ENCODE assay signal across 1 cellular context in the genomic region with DNA sequence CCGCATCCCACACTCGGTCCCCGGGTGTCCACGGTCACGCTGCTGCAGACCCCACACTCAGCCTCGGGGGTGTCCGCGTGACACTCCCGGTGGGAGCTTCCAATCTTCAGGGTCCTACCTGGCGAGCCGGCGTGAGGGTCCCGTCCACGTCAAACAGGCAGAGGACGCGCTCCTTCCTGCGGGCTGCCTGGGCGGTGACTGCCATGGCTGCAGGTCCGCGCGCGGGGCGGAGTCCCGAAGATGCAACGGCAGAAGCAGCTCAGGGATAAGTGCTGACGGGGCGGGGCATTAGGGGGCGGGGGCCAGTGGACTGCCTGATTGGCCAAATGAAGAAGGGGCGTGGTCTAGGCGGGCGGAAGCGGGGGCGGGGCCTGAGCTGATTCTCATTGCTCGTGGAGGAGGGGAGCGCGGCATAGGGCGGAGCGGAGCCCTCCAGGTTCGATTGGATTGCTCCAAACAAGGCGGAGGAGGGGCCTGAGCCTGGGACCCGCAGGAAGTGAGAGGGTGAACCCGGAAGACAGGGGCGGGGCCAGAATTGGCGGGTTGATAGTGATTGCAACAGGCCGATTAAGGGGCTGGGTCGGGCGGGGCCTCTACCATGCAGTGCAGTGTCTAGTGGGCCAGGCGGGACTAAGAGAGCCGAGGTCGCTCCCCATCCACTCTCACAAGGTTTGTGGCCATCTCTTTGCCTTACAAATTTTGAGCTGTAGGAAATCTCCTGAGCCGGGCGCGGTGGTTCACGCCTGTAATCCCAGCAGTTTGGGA.
TF ChIP-seq lines count a peak whose summit lies in the region.

A gene (minus strand): TSS at position 240 of the 765 bp plus-strand sequence. CDS start 35 bp downstream, at position 205.

TF ChIP-seq in GM12878, 131 proteins besides CTCF, POLR2A, EP300 and RAD21 (continued from another document and continues in another):
- TF ChIP-seq, protein P1, sequence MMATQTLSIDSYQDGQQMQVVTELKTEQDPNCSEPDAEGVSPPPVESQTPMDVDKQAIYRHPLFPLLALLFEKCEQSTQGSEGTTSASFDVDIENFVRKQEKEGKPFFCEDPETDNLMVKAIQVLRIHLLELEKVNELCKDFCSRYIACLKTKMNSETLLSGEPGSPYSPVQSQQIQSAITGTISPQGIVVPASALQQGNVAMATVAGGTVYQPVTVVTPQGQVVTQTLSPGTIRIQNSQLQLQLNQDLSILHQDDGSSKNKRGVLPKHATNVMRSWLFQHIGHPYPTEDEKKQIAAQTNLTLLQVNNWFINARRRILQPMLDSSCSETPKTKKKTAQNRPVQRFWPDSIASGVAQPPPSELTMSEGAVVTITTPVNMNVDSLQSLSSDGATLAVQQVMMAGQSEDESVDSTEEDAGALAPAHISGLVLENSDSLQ (IDR thresholded peaks at IDR 0.05), result peak; percentile 18; the same call in 1 of the 2 replicates
- no peak for TF ChIP-seq FOXK2 (IDR thresholded peaks at IDR 0.05)
- TF ChIP-seq, protein P2, sequence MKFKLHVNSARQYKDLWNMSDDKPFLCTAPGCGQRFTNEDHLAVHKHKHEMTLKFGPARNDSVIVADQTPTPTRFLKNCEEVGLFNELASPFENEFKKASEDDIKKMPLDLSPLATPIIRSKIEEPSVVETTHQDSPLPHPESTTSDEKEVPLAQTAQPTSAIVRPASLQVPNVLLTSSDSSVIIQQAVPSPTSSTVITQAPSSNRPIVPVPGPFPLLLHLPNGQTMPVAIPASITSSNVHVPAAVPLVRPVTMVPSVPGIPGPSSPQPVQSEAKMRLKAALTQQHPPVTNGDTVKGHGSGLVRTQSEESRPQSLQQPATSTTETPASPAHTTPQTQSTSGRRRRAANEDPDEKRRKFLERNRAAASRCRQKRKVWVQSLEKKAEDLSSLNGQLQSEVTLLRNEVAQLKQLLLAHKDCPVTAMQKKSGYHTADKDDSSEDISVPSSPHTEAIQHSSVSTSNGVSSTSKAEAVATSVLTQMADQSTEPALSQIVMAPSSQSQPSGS (IDR thresholded peaks at IDR 0.05; ENCODE audit: low read length), result no peak
- TF ChIP-seq RFX5 (IDR thresholded peaks at IDR 0.05; ENCODE audit: low read depth, low read length), result no peak
- TF ChIP-seq, protein P3, sequence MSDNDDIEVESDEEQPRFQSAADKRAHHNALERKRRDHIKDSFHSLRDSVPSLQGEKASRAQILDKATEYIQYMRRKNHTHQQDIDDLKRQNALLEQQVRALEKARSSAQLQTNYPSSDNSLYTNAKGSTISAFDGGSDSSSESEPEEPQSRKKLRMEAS (IDR thresholded peaks at IDR 0.05; ENCODE audit: low read depth, low read length), result peak; percentile 33; the same call in 1 of the 2 replicates
- peak; percentile 57; the same call in 1 of the 2 replicates for TF ChIP-seq RB1 (IDR thresholded peaks at IDR 0.05; ENCODE audit: borderline replicate concordance)
- no peak for TF ChIP-seq FOS (IDR thresholded peaks at IDR 0.05; ENCODE audit: borderline replicate concordance, extremely low read depth, insufficient read length)
- TF ChIP-seq SIX5 (IDR thresholded peaks at IDR 0.05; ENCODE audit: low read depth, low read length, severe bottlenecking), result no peak
- no peak for TF ChIP-seq ZZZ3 (IDR thresholded peaks at IDR 0.05; ENCODE audit: control insufficient read depth, insufficient read length, low read depth)
- no peak for TF ChIP-seq ZSCAN29 (IDR thresholded peaks at IDR 0.05)
- TF ChIP-seq RAD51 (IDR thresholded peaks at IDR 0.05), result no peak
- TF ChIP-seq SP1 (IDR thresholded peaks at IDR 0.05; ENCODE audit: low read depth, low read length), result peak; percentile 79
- no peak for TF ChIP-seq BCL11A (IDR thresholded peaks at IDR 0.05; ENCODE audit: low read depth, low read length)
- TF ChIP-seq EED (IDR thresholded peaks at IDR 0.05; ENCODE audit: low read depth), result no peak
- TF ChIP-seq ETV6 (conservative IDR thresholded peaks at IDR 0.05 in 1 of 2, IDR thresholded peaks at IDR 0.05 in 1 of 2; ENCODE audit: borderline replicate concordance in 1 of 2, low read depth in 1 of 2), result no peak
- TF ChIP-seq, protein P4, sequence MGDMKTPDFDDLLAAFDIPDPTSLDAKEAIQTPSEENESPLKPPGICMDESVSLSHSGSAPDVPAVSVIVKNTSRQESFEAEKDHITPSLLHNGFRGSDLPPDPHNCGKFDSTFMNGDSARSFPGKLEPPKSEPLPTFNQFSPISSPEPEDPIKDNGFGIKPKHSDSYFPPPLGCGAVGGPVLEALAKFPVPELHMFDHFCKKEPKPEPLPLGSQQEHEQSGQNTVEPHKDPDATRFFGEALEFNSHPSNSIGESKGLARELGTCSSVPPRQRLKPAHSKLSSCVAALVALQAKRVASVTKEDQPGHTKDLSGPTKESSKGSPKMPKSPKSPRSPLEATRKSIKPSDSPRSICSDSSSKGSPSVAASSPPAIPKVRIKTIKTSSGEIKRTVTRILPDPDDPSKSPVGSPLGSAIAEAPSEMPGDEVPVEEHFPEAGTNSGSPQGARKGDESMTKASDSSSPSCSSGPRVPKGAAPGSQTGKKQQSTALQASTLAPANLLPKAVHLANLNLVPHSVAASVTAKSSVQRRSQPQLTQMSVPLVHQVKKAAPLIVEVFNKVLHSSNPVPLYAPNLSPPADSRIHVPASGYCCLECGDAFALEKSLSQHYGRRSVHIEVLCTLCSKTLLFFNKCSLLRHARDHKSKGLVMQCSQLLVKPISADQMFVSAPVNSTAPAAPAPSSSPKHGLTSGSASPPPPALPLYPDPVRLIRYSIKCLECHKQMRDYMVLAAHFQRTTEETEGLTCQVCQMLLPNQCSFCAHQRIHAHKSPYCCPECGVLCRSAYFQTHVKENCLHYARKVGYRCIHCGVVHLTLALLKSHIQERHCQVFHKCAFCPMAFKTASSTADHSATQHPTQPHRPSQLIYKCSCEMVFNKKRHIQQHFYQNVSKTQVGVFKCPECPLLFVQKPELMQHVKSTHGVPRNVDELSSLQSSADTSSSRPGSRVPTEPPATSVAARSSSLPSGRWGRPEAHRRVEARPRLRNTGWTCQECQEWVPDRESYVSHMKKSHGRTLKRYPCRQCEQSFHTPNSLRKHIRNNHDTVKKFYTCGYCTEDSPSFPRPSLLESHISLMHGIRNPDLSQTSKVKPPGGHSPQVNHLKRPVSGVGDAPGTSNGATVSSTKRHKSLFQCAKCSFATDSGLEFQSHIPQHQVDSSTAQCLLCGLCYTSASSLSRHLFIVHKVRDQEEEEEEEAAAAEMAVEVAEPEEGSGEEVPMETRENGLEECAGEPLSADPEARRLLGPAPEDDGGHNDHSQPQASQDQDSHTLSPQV (IDR thresholded peaks at IDR 0.05), result no peak
- peak in 1 of 2 experiments; percentile 78; a peak in 2 of 3 replicates for TF ChIP-seq EGR1 (IDR thresholded peaks at IDR 0.05; ENCODE audit: borderline replicate concordance in 1 of 2, low read depth in 2 of 2, low read length in 2 of 2)
- no peak for TF ChIP-seq SIN3A (IDR thresholded peaks at IDR 0.05; ENCODE audit: low read depth, low read length)
- TF ChIP-seq, protein P5, sequence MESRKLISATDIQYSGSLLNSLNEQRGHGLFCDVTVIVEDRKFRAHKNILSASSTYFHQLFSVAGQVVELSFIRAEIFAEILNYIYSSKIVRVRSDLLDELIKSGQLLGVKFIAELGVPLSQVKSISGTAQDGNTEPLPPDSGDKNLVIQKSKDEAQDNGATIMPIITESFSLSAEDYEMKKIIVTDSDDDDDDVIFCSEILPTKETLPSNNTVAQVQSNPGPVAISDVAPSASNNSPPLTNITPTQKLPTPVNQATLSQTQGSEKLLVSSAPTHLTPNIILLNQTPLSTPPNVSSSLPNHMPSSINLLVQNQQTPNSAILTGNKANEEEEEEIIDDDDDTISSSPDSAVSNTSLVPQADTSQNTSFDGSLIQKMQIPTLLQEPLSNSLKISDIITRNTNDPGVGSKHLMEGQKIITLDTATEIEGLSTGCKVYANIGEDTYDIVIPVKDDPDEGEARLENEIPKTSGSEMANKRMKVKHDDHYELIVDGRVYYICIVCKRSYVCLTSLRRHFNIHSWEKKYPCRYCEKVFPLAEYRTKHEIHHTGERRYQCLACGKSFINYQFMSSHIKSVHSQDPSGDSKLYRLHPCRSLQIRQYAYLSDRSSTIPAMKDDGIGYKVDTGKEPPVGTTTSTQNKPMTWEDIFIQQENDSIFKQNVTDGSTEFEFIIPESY (IDR thresholded peaks at IDR 0.05), result no peak
- TF ChIP-seq YY1 (IDR thresholded peaks at IDR 0.05; ENCODE audit: low read depth, low read length), result peak; percentile 81
- no peak for TF ChIP-seq NR2F1 (conservative IDR thresholded peaks at IDR 0.05)
- TF ChIP-seq, protein P6, sequence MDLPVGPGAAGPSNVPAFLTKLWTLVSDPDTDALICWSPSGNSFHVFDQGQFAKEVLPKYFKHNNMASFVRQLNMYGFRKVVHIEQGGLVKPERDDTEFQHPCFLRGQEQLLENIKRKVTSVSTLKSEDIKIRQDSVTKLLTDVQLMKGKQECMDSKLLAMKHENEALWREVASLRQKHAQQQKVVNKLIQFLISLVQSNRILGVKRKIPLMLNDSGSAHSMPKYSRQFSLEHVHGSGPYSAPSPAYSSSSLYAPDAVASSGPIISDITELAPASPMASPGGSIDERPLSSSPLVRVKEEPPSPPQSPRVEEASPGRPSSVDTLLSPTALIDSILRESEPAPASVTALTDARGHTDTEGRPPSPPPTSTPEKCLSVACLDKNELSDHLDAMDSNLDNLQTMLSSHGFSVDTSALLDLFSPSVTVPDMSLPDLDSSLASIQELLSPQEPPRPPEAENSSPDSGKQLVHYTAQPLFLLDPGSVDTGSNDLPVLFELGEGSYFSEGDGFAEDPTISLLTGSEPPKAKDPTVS (IDR thresholded peaks at IDR 0.05; ENCODE audit: low read depth, low read length), result no peak
- TF ChIP-seq NRF1 (conservative IDR thresholded peaks at IDR 0.05; ENCODE audit: low read depth, low read length), result no peak
- no peak for TF ChIP-seq ZNF24 (IDR thresholded peaks at IDR 0.05)
- TF ChIP-seq, protein P7, sequence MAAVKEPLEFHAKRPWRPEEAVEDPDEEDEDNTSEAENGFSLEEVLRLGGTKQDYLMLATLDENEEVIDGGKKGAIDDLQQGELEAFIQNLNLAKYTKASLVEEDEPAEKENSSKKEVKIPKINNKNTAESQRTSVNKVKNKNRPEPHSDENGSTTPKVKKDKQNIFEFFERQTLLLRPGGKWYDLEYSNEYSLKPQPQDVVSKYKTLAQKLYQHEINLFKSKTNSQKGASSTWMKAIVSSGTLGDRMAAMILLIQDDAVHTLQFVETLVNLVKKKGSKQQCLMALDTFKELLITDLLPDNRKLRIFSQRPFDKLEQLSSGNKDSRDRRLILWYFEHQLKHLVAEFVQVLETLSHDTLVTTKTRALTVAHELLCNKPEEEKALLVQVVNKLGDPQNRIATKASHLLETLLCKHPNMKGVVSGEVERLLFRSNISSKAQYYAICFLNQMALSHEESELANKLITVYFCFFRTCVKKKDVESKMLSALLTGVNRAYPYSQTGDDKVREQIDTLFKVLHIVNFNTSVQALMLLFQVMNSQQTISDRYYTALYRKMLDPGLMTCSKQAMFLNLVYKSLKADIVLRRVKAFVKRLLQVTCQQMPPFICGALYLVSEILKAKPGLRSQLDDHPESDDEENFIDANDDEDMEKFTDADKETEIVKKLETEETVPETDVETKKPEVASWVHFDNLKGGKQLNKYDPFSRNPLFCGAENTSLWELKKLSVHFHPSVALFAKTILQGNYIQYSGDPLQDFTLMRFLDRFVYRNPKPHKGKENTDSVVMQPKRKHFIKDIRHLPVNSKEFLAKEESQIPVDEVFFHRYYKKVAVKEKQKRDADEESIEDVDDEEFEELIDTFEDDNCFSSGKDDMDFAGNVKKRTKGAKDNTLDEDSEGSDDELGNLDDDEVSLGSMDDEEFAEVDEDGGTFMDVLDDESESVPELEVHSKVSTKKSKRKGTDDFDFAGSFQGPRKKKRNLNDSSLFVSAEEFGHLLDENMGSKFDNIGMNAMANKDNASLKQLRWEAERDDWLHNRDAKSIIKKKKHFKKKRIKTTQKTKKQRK (IDR thresholded peaks at IDR 0.05; ENCODE audit: low read depth, low read length), result no peak
- TF ChIP-seq, protein P8, sequence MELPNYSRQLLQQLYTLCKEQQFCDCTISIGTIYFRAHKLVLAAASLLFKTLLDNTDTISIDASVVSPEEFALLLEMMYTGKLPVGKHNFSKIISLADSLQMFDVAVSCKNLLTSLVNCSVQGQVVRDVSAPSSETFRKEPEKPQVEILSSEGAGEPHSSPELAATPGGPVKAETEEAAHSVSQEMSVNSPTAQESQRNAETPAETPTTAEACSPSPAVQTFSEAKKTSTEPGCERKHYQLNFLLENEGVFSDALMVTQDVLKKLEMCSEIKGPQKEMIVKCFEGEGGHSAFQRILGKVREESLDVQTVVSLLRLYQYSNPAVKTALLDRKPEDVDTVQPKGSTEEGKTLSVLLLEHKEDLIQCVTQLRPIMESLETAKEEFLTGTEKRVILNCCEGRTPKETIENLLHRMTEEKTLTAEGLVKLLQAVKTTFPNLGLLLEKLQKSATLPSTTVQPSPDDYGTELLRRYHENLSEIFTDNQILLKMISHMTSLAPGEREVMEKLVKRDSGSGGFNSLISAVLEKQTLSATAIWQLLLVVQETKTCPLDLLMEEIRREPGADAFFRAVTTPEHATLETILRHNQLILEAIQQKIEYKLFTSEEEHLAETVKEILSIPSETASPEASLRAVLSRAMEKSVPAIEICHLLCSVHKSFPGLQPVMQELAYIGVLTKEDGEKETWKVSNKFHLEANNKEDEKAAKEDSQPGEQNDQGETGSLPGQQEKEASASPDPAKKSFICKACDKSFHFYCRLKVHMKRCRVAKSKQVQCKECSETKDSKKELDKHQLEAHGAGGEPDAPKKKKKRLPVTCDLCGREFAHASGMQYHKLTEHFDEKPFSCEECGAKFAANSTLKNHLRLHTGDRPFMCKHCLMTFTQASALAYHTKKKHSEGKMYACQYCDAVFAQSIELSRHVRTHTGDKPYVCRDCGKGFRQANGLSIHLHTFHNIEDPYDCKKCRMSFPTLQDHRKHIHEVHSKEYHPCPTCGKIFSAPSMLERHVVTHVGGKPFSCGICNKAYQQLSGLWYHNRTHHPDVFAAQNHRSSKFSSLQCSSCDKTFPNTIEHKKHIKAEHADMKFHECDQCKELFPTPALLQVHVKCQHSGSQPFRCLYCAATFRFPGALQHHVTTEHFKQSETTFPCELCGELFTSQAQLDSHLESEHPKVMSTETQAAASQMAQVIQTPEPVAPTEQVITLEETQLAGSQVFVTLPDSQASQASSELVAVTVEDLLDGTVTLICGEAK (IDR thresholded peaks at IDR 0.05; ENCODE audit: borderline replicate concordance), result peak; percentile 45; the same call in 1 of the 2 replicates
- peak; percentile 42; the same call in 1 of the 2 replicates for TF ChIP-seq TAF1 (IDR thresholded peaks at IDR 0.05; ENCODE audit: borderline replicate concordance, low read depth, low read length)
- peak; percentile 65; the same call in 1 of the 2 replicates for TF ChIP-seq POLR2AphosphoS5 (IDR thresholded peaks at IDR 0.05; ENCODE audit: low read length)
- no peak for TF ChIP-seq CBFB (IDR thresholded peaks at IDR 0.05; ENCODE audit: low read depth)
- 0 out of 4 replicates have a peak, but pooled peaks have one; percentile 6 to 26 for TF ChIP-seq BHLHE40 (IDR thresholded peaks at IDR 0.05; ENCODE audit: borderline replicate concordance in 1 of 2, low read depth in 2 of 2, low read length in 1 of 2)
- no peak for TF ChIP-seq CREM (IDR thresholded peaks at IDR 0.05; ENCODE audit: low read depth)
- 0 out of 2 replicates have a peak, but pooled peaks have one; percentile 12 for TF ChIP-seq PAX5 (IDR thresholded peaks at IDR 0.05; ENCODE audit: borderline replicate concordance, low read depth, low read length)
- no peak for TF ChIP-seq ZNF207 (IDR thresholded peaks at IDR 0.05; ENCODE audit: borderline replicate concordance)
- TF ChIP-seq BACH1 (IDR thresholded peaks at IDR 0.05; ENCODE audit: borderline replicate concordance), result peak; percentile 64; the same call in 1 of the 2 replicates
